8 cellular contexts compared by ENCODE assay signal in genomic region chr6:143677891-143678737, GRCh38. TPM values are rescaled to one million over a fixed set of nuclear protein-coding genes. Genes with fewer than 3 reads are reported as not detected.
DNase-seq lines count a peak whose midpoint lies in the region; ATAC-seq and FAIRE-seq lines count a peak whose summit lies in the region.

TSS of gene PHACTR2 (plus strand) at chr6:143677965. CDS start at chr6:143678164, 199 bp downstream.

- no peak for ATAC-seq in GM21423 (IDR thresholded peaks at IDR 0.05; ENCODE audit: unreplicated experiment)

- peak; percentile 18 for FAIRE-seq in endometrium (lab: Jason Lieb, UNC)

- DNase-seq in NCI-H524 (lab: John Stamatoyannopoulos, UW) (peak; percentile 23 to 54), NCI-H524 treated with DMSO at 0.1 percent for 48 hours (lab: John Stamatoyannopoulos, UW) (no peak), NCI-H345 treated with DMSO at 0.1 percent for 48 hours (lab: John Stamatoyannopoulos, UW; ENCODE audit: unreplicated experiment) (peak; percentile 75), lung microvascular endothelial cell (ENCODE audit: low read depth in 2 of 2) (peak; percentile 84 to 92)
- DNase-seq in activated CD8-positive, alpha-beta memory T cell treated with anti-CD3 and anti-CD28 coated beads for 48 hours (ENCODE audit: low read depth in 2 of 3, low spot score in 2 of 3) = peak in 2 of 3 experiments; percentile 11 to 25
- peak in 2 of 3 experiments; percentile 35 to 53 for DNase-seq in stimulated activated CD4-positive, alpha-beta T cell treated with anti-CD3 and anti-CD28 coated beads, TNF-alpha, amount 100 ng/mL, for 4 hours (ENCODE audit: low read depth in 3 of 3)

RNA-seq across cellular contexts. Expression of gene PHACTR2, which starts in this region (rescaled TPM):
- 145 and 207 TPM in 2 replicates for total RNA-seq in lung microvascular endothelial cell
